8 cellular contexts compared by ENCODE assay signal in genomic region chr2:32166115-32166549, GRCh38. TPM values are rescaled to one million over a fixed set of nuclear protein-coding genes. Genes with fewer than 3 reads are reported as not detected.
A peak's percentile ranks its signal among the peaks of the same experiment; 100 is the strongest.
DNase-seq lines count a peak whose midpoint lies in the region; ATAC-seq and TF ChIP-seq lines count a peak whose summit lies in the region.

No MANE protein-coding gene starts in this region.

- peak overlapping the region; percentile 38 for H3K27ac ChIP-seq in adipose tissue (ENCODE audit: low read depth, low read length)
- H3K27ac ChIP-seq in layer of hippocampus (ENCODE audit: low read depth, low read length), result peak overlapping the region; percentile 23
- peak overlapping the region; percentile 91 to 94 for H3K27ac ChIP-seq in thoracic aorta

- CTCF ChIA-PET in activated CD4-positive, alpha-beta T cell treated with anti-CD3 and anti-CD28 coated beads for 36 hours (lab: Charles Lee), result interaction anchor here (0.6 to 1.4 kb wide), 4 partner anchors 39 to 1042 kb away, joined by 3 to 6 read pairs (median 3); partner anchors contain the start of gene SPAST

- H3K36me3 Mint-ChIP-seq in activated CD4-positive, alpha-beta T cell treated with anti-CD3 and anti-CD28 coated beads for 36 hours (ENCODE audit: low read depth), result peaks cover 21% of the 10 kb centered on the region

- ATAC-seq in activated CD4-positive, alpha-beta T cell treated with anti-CD3 and anti-CD28 coated beads for 36 hours, result no peak
- ATAC-seq in thoracic aorta (ENCODE audit: insufficient number of reproducible peaks, low FRiP score, low read depth) (no peak), HG02981 (IDR thresholded peaks at IDR 0.05; ENCODE audit: unreplicated experiment) (no peak), GM19397 (IDR thresholded peaks at IDR 0.05; ENCODE audit: unreplicated experiment) (no peak)

- H3K4me1 ChIP-seq in thoracic aorta (ENCODE audit: control insufficient read depth in 1 of 2, low read depth in 2 of 2), result peaks cover 9 to 13% of the 10 kb centered on the region in 2 donors

- 1 to 3% (median 3%) methylated on average over 11 of the region's 11 CpGs for WGBS in adipose tissue, 3 donors

- H3K9me3 Mint-ChIP-seq in activated CD4-positive, alpha-beta T cell treated with anti-CD3 and anti-CD28 coated beads for 36 hours (ENCODE audit: low read depth), result no peaks in the 10 kb centered on the region

- no peaks in the 10 kb centered on the region for H3K36me3 ChIP-seq in thoracic aorta

- H3K27me3 ChIP-seq in layer of hippocampus (ENCODE audit: control insufficient read depth, insufficient read depth, low read length) (no peaks in the 10 kb centered on the region), thoracic aorta (replicated peaks; ENCODE audit: insufficient read depth) (no peaks in the 10 kb centered on the region)

- POLR2A ChIA-PET in activated CD4-positive, alpha-beta T cell treated with anti-CD3 and anti-CD28 coated beads for 36 hours (lab: Charles Lee), result interaction anchor here (0.6 to 1.4 kb wide), 6 partner anchors 23 to 191 kb away, joined by 3 to 12 read pairs (median 4); partner anchors contain the start of genes DPY30 and MEMO1

- peaks cover 34% of the 10 kb centered on the region for H3K4me1 Mint-ChIP-seq in activated CD4-positive, alpha-beta T cell treated with anti-CD3 and anti-CD28 coated beads for 36 hours

- TF ChIP-seq CTCF in thoracic aorta (IDR thresholded peaks at IDR 0.05), result no peak

- no peaks in the 10 kb centered on the region for H3K27me3 Mint-ChIP-seq in activated CD4-positive, alpha-beta T cell treated with anti-CD3 and anti-CD28 coated beads for 36 hours

- H3K4me3 ChIP-seq in thoracic aorta, result peak overlapping the region; percentile 96

- DNase-seq in activated CD4-positive, alpha-beta T cell treated with anti-CD3 and anti-CD28 coated beads for 36 hours, result no peak
- no peak for DNase-seq in activated CD4-positive, alpha-beta T cell treated with anti-CD3 and anti-CD28 coated beads for 1 hour
- DNase-seq in thoracic aorta (ENCODE audit: low spot score) (no peak), mucosa of gallbladder (ENCODE audit: low spot score) (no peak)

- H3K4me3 Mint-ChIP-seq in activated CD4-positive, alpha-beta T cell treated with anti-CD3 and anti-CD28 coated beads for 36 hours, result peak overlapping the region; percentile 95

- no peaks in the 10 kb centered on the region for H3K9me3 ChIP-seq in thoracic aorta

- intact Hi-C loops in activated CD4-positive, alpha-beta T cell treated with anti-CD3 and anti-CD28 coated beads for 36 hours (cut with DNase I, micrococcal nuclease), result loop anchor here in 1 of 2 experiments (2.0 to 5.0 kb wide), 3 partner anchors 111 to 191 kb away; partner anchors contain the start of genes BIRC6 and YIPF4

- peak overlapping the region; percentile 99 for H3K27ac Mint-ChIP-seq in activated CD4-positive, alpha-beta T cell treated with anti-CD3 and anti-CD28 coated beads for 36 hours

RNA-seq across cellular contexts. Expression of gene SLC30A6, which starts 0.5 kb away (rescaled TPM):
- 10 to 100 TPM; 19.4 to 25.2 TPM for total RNA-seq in activated CD4-positive, alpha-beta T cell treated with anti-CD3 and anti-CD28 coated beads for 36 hours
- polyA plus RNA-seq in adipose tissue, result 1 to 10 TPM; 4.2 to 8.2 (median 5.7) TPM
- total RNA-seq in thoracic aorta (10 to 100 TPM; 17.7 to 26.0 TPM), mucosa of gallbladder (21.7 TPM)

Comparison
In these comparisons a context has a peak if more than half of its experiments do, and no peak if none do; other contexts are left out.
1. H3K27ac ChIP-seq: peak in every context shown above with its lines; median percentile 92 in thoracic aorta; 38 in adipose tissue; 23 in layer of hippocampus.